Comparison of ENCODE assay signal across 31 cellular contexts in the genomic region with DNA sequence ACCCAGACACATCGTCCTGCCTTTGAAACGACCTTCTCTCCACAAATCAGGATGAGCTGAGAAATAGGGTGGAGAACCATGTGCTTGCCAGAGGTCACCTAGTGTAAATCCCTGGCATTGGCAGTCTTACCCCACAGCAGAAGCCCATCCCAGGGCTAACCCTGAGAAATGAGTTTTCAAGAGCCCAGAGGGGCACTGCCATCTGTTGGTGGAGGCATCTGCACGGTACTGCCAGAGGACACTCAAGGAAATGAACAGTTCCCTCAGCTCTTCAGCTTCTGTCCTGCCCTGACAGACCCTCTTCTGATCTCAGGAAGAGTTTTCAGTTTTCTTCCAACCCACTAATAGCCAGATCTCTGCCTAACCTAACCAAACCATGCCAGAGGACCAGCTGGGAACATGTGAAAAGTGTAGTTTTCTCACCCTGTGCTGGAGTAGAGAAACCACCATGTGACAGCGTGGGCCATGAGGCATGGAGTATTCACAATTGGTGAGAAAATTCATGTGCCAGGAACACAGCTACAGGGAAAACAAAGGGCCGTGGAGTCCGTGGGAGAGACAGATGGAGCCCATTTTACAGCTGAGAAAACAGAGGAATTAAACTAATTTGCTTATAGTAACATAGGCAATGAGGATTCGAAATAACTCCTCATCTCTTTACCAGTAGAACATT. TPM values are rescaled to one million over a fixed set of nuclear protein-coding genes. Genes with fewer than 3 reads are reported as not detected.
DNase-seq lines count a peak whose midpoint lies in the region; ATAC-seq, FAIRE-seq and TF ChIP-seq lines count a peak whose summit lies in the region.
"Had no signal": no experiment of that assay in that cellular context is flagged by ENCODE, and none has a peak within 500 bp of the region (broad histone marks: within the 10 kb centered on the region; RNA-seq: fewer than 3 reads in every experiment).

No MANE protein-coding gene starts in this region.

- in situ Hi-C loops in GM23248 (cut with MboI): no loop called here

- no peak overlapping the region for H3K4me2 ChIP-seq in GM23248 (ENCODE audit: unreplicated experiment)
- H3K4me2 ChIP-seq: BLaER1, KMS-11 had no signal

- no peaks in the 10 kb centered on the region for H3K9me2 ChIP-seq in GM23248 (ENCODE audit: insufficient read depth)

- no peak overlapping the region for H3K9ac ChIP-seq in GM23248
- H3K9ac ChIP-seq: BLaER1, KMS-11 had no signal

- no peaks in the 10 kb centered on the region for H3K27me3 ChIP-seq in bronchial epithelial cell (ENCODE audit: control insufficient read depth, insufficient read depth, low read length)
- H3K27me3 ChIP-seq in GM23248 (replicated peaks; ENCODE audit: insufficient read depth): no peaks in the 10 kb centered on the region
- H3K27me3 ChIP-seq in MG63: no peaks in the 10 kb centered on the region
- H3K27me3 ChIP-seq: BLaER1, right atrium auricular region, tibial artery had no signal

- H3K36me3 ChIP-seq in bronchial epithelial cell (ENCODE audit: control insufficient read depth, insufficient read depth, low read length) (no peaks in the 10 kb centered on the region), GM23248 (ENCODE audit: low read depth) (no peaks in the 10 kb centered on the region), MG63 (no peaks in the 10 kb centered on the region)
- H3K36me3 ChIP-seq: BLaER1, right atrium auricular region, tibial artery had no signal

- 6 to 7% methylated on average over 7 of the region's 7 CpGs for WGBS in GM23248 (ENCODE audit: low coverage in 1 of 2, low lambda C conversion rate in 2 of 2, missing lambda C conversion rate in 2 of 2), 2 experiments

- H3K79me2 ChIP-seq in GM23248 (ENCODE audit: insufficient read depth): no peaks in the 10 kb centered on the region

- ATAC-seq in GM21526 (IDR thresholded peaks at IDR 0.05; ENCODE audit: low FRiP score, unreplicated experiment): no peak
- ATAC-seq: activated CD8-positive, alpha-beta T cell treated with anti-CD3 and anti-CD28 coated beads for 36 hours; left colon; natural killer cell; stimulated activated naive CD8-positive, alpha-beta T cell treated with anti-CD3 and anti-CD28 coated beads, Interleukin-15, Interleukin-2, amounts not matched to agents 100 U/mL and 50 U/mL, for 24 hours had no signal

- FAIRE-seq in bronchial epithelial cell (lab: Jason Lieb, UNC): no peak
- FAIRE-seq: HTR-8/SVneo had no signal

- no peak overlapping the region for H2AFZ ChIP-seq in GM23248

- H3K9me3 ChIP-seq in GM23248 (ENCODE audit: low read depth) (no peaks in the 10 kb centered on the region), MG63 (no peaks in the 10 kb centered on the region)
- H3K9me3 ChIP-seq: BLaER1, right atrium auricular region, tibial artery had no signal

- H3F3A ChIP-seq in GM23248 (ENCODE audit: insufficient read depth): no peaks in the 10 kb centered on the region

- H3K4me1 ChIP-seq in GM23248 (ENCODE audit: insufficient read depth): no peaks in the 10 kb centered on the region
- H3K4me1 ChIP-seq: right atrium auricular region, tibial artery had no signal

- no peaks in the 10 kb centered on the region for H4K20me1 ChIP-seq in GM23248 (ENCODE audit: insufficient read depth)
- H4K20me1 ChIP-seq: BLaER1 had no signal

- H3K27ac ChIP-seq in GM23248: no peak overlapping the region
- H3K27ac ChIP-seq: BLaER1, coronary artery, KMS-11, right atrium auricular region, RWPE1, tibial artery had no signal

- TF ChIP-seq CTCF in bronchial epithelial cell (IDR thresholded peaks at IDR 0.05; ENCODE audit: insufficient read depth, low read length, severe bottlenecking) (peak; percentile 25), retinal pigment epithelial cell (conservative IDR thresholded peaks at IDR 0.05; ENCODE audit: low read depth, low read length) (peak; percentile 27)

- DNase-seq in DMS53 (lab: John Stamatoyannopoulos, UW): peak; percentile 24
- DNase-seq in DMS53 treated with DMSO at 0.1 percent for 48 hours (lab: John Stamatoyannopoulos, UW; ENCODE audit: unreplicated experiment): no peak
- DNase-seq in NCI-H524 treated with DMSO at 0.1 percent for 48 hours (lab: John Stamatoyannopoulos, UW): peak; percentile 17
- DNase-seq in bronchial epithelial cell (ENCODE audit: low read depth): no peak
- DNase-seq in retinal pigment epithelial cell (ENCODE audit: low read depth): no peak
- no peak for DNase-seq in GM23248
- no peak for DNase-seq in MG63
- DNase-seq: 8988T; activated CD4-positive, CD25-positive, alpha-beta regulatory T cell; activated CD8-positive, alpha-beta T cell treated with anti-CD3 and anti-CD28 coated beads for 36 hours; activated gamma-delta T cell treated with Interleukin-2 at 50 U/mL for 16 hours; HCEC 1CT; left colon; MV-4-11; natural killer cell; NCI-H187; NCI-H2227 treated with DMSO at 0.1 percent for 48 hours; stimulated activated CD4-positive, alpha-beta T cell treated with anti-CD3 and anti-CD28 coated beads, Interleukin-4, amount 100 ng/mL, for 4 hours; stimulated activated naive CD8-positive, alpha-beta T cell treated with anti-CD3 and anti-CD28 coated beads, Interleukin-15, Interleukin-2, amounts not matched to agents 100 U/mL and 50 U/mL, for 24 hours; tibial artery had no signal

- H3K4me3 ChIP-seq in bronchial epithelial cell (ENCODE audit: low read depth, low read length) (no peak overlapping the region), retinal pigment epithelial cell (ENCODE audit: low read length) (no peak overlapping the region), GM23248 (no peak overlapping the region), MG63 (no peak overlapping the region)
- H3K4me3 ChIP-seq: BLaER1, coronary artery, right atrium auricular region, tibial artery had no signal

RNA-seq across cellular contexts. Expression of gene ITPRID1, which starts 37.7 kb away (rescaled TPM):
- total RNA-seq in bronchial epithelial cell: not detected in 2 replicates
- not detected in 2 replicates for total RNA-seq in GM23248 (2014; rRNA removed; shearing (Covaris generic))
- not detected in 2 replicates for polyA plus RNA-seq in GM23248 (2016; fragmentation: Nextera tagmentation; extraction: Ambion mirVana)
- total RNA-seq in MG63 (2014; rRNA removed; shearing (Covaris generic); ENCODE audit: low replicate concordance): not detected in 2 replicates
- total RNA-seq: activated CD8-positive, alpha-beta T cell treated with anti-CD3 and anti-CD28 coated beads for 36 hours; fibroblast of lung; mesenteric fat pad; natural killer cell; osteocyte; right atrium auricular region had no signal
- polyA plus RNA-seq: adipose tissue, fibroblast of lung had no signal

Comparison
In these comparisons a context has a peak if more than half of its experiments do, and no peak if none do; other contexts are left out.
1. DNase-seq: peak in DMS53 (single experiment) and NCI-H524 treated with DMSO at 0.1 percent for 48 hours (single experiment); none in DMS53 treated with DMSO at 0.1 percent for 48 hours (single experiment), bronchial epithelial cell (single experiment), retinal pigment epithelial cell (single experiment), GM23248 (single experiment) and MG63 (single experiment).